11 cellular contexts compared by ENCODE assay signal in the genomic region with DNA sequence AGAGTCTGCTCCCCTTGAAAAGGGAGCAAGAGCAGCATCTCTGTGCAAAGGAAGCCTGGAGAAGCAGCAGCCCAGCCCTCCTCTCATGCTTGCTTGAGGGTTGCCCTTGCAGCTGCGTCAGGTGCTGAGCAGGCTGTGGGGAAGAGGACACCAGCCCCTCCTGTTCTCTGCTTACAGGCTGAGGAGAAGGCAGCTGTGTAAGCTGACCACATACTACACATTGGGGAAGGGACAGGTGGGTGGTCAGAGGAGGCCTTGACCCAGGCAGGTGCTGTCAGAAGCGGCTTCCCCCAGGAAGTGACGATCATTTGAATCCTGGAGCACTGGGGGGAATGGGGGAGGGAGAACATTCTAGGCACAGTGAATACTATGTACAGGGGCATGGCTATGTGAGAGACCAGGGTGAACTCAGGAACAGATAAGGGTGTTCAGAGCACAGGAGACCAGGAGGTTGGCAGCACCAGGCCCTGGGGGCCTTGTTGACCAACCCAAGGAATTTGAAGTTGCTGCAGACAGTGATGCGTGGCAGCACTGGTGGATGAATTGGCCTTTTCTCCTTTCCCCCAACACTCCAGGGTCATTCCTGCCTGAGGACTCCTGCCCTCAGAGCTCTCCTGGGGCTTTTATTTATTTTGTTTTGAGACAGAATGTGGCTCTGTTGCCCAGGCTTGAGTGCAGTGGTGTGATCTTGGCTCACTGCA. TPM values are rescaled to one million over a fixed set of nuclear protein-coding genes. Genes with fewer than 3 reads are reported as not detected.
A peak's percentile ranks its signal among the peaks of the same experiment; 100 is the strongest.
DNase-seq lines count a peak whose midpoint lies in the region; ATAC-seq and TF ChIP-seq lines count a peak whose summit lies in the region.
"Had no signal": no experiment of that assay in that cellular context is flagged by ENCODE, and none has a peak within 500 bp of the region (broad histone marks: within the 10 kb centered on the region; RNA-seq: fewer than 3 reads in every experiment).

No MANE protein-coding gene starts in this region.

- no peak for TF ChIP-seq CTCF in HFFc6 (IDR thresholded peaks at IDR 0.05)
- no peak for TF ChIP-seq CTCF in nephron progenitor cell (IDR thresholded peaks at IDR 0.05)

- no peak overlapping the region for H3K27ac ChIP-seq in CD4-positive, alpha-beta memory T cell (ENCODE audit: low read depth, low read length)

- H3K27ac Mint-ChIP-seq in CD4-positive, alpha-beta memory T cell: peak overlapping the region in 5 of 7 donors; percentile 22 to 73 (median 63)
- peak overlapping the region; percentile 53 for H3K27ac Mint-ChIP-seq in HFFc6
- H3K27ac Mint-ChIP-seq in naive B cell: peak overlapping the region in 5 of 6 donors; percentile 15 to 86 (median 75)
- H3K27ac Mint-ChIP-seq in nephron progenitor cell: no peak overlapping the region

- CTCF ChIA-PET in CD4-positive, alpha-beta memory T cell (lab: Charles Lee; ENCODE audit: partially characterized antibody): interaction anchor here (1.0 kb wide), 1 partner anchor 24 kb away, joined by 4 read pairs; no protein-coding TSS in a partner anchor

- H3K27me3 ChIP-seq in CD4-positive, alpha-beta memory T cell (ENCODE audit: insufficient read depth, low read length): no peaks in the 10 kb centered on the region

- peaks cover 14 to 40% (median 26%) of the 10 kb centered on the region in 4 donors for H3K4me1 Mint-ChIP-seq in CD4-positive, alpha-beta memory T cell
- H3K4me1 Mint-ChIP-seq in HFFc6 (ENCODE audit: low read depth): peaks cover 47% of the 10 kb centered on the region
- peaks cover 27 to 51% (median 38%) of the 10 kb centered on the region in 3 donors for H3K4me1 Mint-ChIP-seq in naive B cell
- H3K4me1 Mint-ChIP-seq in nephron progenitor cell: peaks cover 44% of the 10 kb centered on the region

- H3K36me3 ChIP-seq in CD4-positive, alpha-beta memory T cell (ENCODE audit: insufficient read depth, low read length): no peaks in the 10 kb centered on the region

- peaks cover 51% of the 10 kb centered on the region for H3K4me1 ChIP-seq in CD4-positive, alpha-beta memory T cell (ENCODE audit: insufficient read depth, low read length)

- peaks cover 0 to 2% of the 10 kb centered on the region in 2 donors for H3K36me3 Mint-ChIP-seq in CD4-positive, alpha-beta memory T cell
- H3K36me3 Mint-ChIP-seq in HFFc6 (ENCODE audit: low read depth) (no peaks in the 10 kb centered on the region; the same call in 1 of the 2 replicates), naive B cell (no peaks in the 10 kb centered on the region), nephron progenitor cell (ENCODE audit: low read depth) (no peaks in the 10 kb centered on the region)
- H3K36me3 Mint-ChIP-seq: naive thymus-derived CD8-positive, alpha-beta T cell had no signal

- H3K4me3 ChIP-seq in CD4-positive, alpha-beta memory T cell (ENCODE audit: low read length in 2 of 2): no peak overlapping the region

- POLR2A ChIA-PET in CD4-positive, alpha-beta memory T cell (lab: Charles Lee; ENCODE audit: partially characterized antibody): interaction anchor here (1.2 to 1.3 kb wide), 2 partner anchors 19 to 64 kb away, joined by 4 read pairs; partner anchors contain the start of genes BAG5 and COA8

- no peaks in the 10 kb centered on the region for H3K9me3 ChIP-seq in CD4-positive, alpha-beta memory T cell (ENCODE audit: control insufficient read depth in 1 of 2, low read length in 2 of 2)

- intact Hi-C loops in CD4-positive, alpha-beta memory T cell (cut with micrococcal nuclease): loop anchor here (5.0 kb wide), 1 partner anchor 294 kb away; the partner anchor contains the start of gene EIF5

- no peaks in the 10 kb centered on the region for H3K9me3 Mint-ChIP-seq in CD4-positive, alpha-beta memory T cell
- H3K9me3 Mint-ChIP-seq in HFFc6 (no peaks in the 10 kb centered on the region), naive B cell (no peaks in the 10 kb centered on the region), nephron progenitor cell (no peaks in the 10 kb centered on the region)
- H3K9me3 Mint-ChIP-seq: naive thymus-derived CD8-positive, alpha-beta T cell; stimulated activated naive CD8-positive, alpha-beta T cell treated with anti-CD3 and anti-CD28 coated beads, Interleukin-15, Interleukin-2, amounts not matched to agents 100 ng/mL and 50 ng/mL, for 24 hours had no signal

- no peaks in the 10 kb centered on the region for H3K27me3 Mint-ChIP-seq in CD4-positive, alpha-beta memory T cell
- H3K27me3 Mint-ChIP-seq in HFFc6 (ENCODE audit: insufficient read depth): no peaks in the 10 kb centered on the region
- H3K27me3 Mint-ChIP-seq in naive B cell: no peaks in the 10 kb centered on the region
- H3K27me3 Mint-ChIP-seq in nephron progenitor cell (ENCODE audit: low read depth, poor library complexity): peaks cover 9% of the 10 kb centered on the region
- H3K27me3 Mint-ChIP-seq: stimulated activated naive CD8-positive, alpha-beta T cell treated with anti-CD3 and anti-CD28 coated beads, Interleukin-15, Interleukin-2, amounts not matched to agents 100 ng/mL and 50 ng/mL, for 24 hours had no signal

- H3K4me3 Mint-ChIP-seq in CD4-positive, alpha-beta memory T cell: peak overlapping the region in 4 of 8 donors; percentile 13 to 47 (median 27)
- no peak overlapping the region for H3K4me3 Mint-ChIP-seq in HFFc6
- peak overlapping the region; percentile 30 to 98 (median 59) for H3K4me3 Mint-ChIP-seq in naive B cell
- no peak overlapping the region for H3K4me3 Mint-ChIP-seq in nephron progenitor cell

- DNase-seq in CD4-positive, alpha-beta memory T cell: no peak
- DNase-seq in HFFc6 (no peak), RPMI8226 (peak; percentile 42), naive B cell (peak; percentile 7), nephron progenitor cell (no peak), NOMO-1 (lab: John Stamatoyannopoulos, UW; ENCODE audit: unreplicated experiment in 2 of 2) (no peak), GOT3 (lab: John Stamatoyannopoulos, UW) (no peak)
- DNase-seq: NCI-H446 had no signal

- no peak for ATAC-seq in naive B cell (ENCODE audit: low read depth in 2 of 2)
- no peak for ATAC-seq in GM21737 (IDR thresholded peaks at IDR 0.05; ENCODE audit: unreplicated experiment)

RNA-seq across cellular contexts. Expression of gene KLC1, which starts 2.7 kb away (rescaled TPM):
- total RNA-seq in CD4-positive, alpha-beta memory T cell: 100 to 1,000 TPM; 242 to 278 TPM
- polyA plus RNA-seq in CD4-positive, alpha-beta memory T cell: 10 to 100 TPM; 31.8 to 88.9 TPM
- total RNA-seq in HFFc6 (2021; fragmentation: NEBNext Ultra II Directional; extraction: Animal tissue kit (Norgen Biotek cat#: 25700)): 100 to 1,000 TPM; 179 to 204 (median 189) TPM
- polyA plus RNA-seq in naive B cell (ENCODE audit: low read depth in 6 of 6): 10 to 100 TPM; 25.9 to 90.4 (median 56.2) TPM

Comparison
In these comparisons a context has a peak if more than half of its experiments do, and no peak if none do; other contexts are left out.
1. DNase-seq: peak in RPMI8226 (single experiment) and naive B cell (single experiment); none in CD4-positive, alpha-beta memory T cell (0 of 5), HFFc6 (single experiment), nephron progenitor cell (single experiment), NOMO-1 (0 of 2) and GOT3 (single experiment).
2. H3K4me3 Mint-ChIP-seq: peak in naive B cell (8 of 8); none in HFFc6 (single experiment) and nephron progenitor cell (single experiment).